Comparison of ENCODE assay signal across 1 cellular context in the genomic region with DNA sequence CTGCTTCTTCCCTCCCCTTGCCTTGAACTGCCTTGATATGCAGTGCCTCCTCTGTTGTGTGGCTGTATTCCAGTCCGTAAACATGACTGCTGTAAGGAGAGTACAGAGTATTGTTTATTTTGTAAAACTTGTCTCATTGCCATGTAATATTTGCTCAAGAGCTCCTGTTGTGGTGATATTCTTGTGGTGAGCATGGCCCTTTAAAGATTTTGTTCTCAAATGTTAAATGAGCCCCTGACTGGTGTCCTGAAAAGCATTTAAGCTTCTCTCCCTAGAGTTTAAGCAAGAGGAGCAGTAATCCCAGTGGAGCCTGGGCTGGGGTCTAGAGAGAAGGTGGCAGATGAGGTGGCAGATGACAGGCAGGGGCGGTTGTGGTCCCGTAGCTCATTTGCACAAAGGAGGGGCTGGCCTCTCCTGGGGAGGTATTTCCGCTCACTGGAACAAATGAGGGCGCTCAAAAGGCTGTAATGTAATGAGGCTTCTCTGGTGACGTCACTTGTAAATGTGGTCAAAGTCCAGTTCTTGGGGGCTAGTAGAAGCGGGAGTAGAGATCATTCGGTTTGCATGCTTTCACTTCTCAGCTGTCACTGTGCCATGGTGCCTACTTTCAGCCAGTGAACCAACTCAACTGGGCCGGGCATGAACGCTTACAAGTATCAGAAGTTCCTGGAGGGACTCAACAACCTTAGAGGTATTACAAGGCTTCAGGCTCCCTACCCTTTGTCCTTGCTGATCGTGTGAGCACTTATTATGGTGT.
A peak's percentile ranks its signal among the peaks of the same experiment; 100 is the strongest.
TF ChIP-seq lines count a peak whose summit lies in the region.

No MANE protein-coding gene starts in this region.

TF ChIP-seq in K562, 482 proteins besides CTCF, POLR2A, EP300 and RAD21 (continued from another document):
- TF ChIP-seq, protein P1, sequence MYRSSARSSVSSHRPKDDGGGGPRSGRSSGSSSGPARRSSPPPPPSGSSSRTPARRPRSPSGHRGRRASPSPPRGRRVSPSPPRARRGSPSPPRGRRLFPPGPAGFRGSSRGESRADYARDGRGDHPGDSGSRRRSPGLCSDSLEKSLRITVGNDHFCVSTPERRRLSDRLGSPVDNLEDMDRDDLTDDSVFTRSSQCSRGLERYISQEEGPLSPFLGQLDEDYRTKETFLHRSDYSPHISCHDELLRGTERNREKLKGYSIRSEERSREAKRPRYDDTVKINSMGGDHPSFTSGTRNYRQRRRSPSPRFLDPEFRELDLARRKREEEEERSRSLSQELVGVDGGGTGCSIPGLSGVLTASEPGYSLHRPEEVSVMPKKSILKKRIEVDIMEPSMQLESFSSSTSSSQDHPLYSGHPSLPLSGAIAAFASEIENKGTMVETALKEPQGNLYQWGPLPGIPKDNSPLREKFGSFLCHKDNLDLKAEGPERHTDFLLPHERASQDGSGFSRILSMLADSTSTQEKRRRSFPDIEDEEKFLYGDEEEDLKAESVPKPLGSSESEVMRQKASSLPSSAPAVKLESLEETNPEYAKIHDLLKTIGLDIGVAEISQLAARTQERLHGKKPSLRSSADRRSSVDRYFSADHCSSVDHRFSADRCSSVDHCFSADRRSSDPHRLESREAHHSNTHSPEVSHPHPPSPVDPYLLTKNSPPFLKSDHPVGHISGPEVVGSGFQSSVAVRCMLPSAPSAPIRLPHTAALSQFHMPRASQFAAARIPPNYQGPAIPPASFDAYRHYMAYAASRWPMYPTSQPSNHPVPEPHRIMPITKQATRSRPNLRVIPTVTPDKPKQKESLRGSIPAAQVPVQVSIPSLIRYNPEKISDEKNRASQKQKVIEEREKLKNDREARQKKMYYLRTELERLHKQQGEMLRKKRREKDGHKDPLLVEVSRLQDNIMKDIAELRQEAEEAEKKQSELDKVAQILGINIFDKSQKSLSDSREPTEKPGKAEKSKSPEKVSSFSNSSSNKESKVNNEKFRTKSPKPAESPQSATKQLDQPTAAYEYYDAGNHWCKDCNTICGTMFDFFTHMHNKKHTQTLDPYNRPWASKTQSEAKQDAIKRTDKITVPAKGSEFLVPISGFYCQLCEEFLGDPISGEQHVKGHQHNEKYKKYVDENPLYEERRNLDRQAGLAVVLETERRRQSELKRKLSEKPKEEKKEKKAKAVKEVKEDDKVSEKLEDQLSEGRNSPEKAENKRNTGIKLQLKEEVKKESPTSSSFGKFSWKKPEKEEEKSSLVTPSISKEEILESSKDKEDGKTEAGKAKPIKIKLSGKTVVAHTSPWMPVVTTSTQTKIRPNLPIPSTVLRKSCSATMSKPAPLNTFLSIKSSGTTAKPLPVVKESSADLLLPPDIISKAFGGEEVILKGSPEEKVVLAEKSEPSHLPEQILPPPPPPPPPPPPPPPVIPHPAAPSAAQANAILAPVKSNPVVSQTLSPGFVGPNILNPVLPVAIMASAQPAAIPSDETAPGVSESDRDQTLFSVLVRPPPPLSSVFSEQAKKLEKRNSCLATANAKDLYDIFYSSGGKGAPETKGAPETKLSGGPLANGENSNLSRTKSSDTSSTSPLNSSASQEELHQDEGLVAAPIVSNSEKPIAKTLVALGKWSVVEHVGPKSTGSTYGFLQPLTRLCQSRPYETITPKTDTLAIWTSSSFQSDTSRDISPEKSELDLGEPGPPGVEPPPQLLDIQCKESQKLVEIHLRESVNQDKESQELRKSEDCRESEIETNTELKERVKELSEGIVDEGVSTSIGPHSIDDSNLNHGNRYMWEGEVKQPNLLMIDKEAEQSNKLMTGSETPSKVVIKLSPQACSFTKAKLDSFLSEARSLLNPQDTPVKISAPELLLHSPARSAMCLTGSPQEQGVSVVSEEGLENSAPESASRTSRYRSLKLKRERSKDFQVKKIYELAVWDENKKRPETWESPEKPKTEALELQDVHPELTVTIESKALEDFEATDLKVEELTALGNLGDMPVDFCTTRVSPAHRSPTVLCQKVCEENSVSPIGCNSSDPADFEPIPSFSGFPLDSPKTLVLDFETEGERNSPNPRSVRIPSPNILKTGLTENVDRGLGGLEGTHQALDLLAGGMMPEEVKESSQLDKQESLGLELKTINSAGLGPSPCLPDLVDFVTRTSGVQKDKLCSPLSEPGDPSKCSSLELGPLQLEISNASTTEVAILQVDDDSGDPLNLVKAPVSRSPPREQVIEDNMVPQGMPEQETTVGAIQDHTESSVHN (IDR thresholded peaks at IDR 0.05; ENCODE audit: borderline replicate concordance in 1 of 2, low read depth in 1 of 2): 0 out of 4 replicates have a peak, but pooled peaks of 1 of the 2 experiments have one; percentile 10
- TF ChIP-seq, protein P2, sequence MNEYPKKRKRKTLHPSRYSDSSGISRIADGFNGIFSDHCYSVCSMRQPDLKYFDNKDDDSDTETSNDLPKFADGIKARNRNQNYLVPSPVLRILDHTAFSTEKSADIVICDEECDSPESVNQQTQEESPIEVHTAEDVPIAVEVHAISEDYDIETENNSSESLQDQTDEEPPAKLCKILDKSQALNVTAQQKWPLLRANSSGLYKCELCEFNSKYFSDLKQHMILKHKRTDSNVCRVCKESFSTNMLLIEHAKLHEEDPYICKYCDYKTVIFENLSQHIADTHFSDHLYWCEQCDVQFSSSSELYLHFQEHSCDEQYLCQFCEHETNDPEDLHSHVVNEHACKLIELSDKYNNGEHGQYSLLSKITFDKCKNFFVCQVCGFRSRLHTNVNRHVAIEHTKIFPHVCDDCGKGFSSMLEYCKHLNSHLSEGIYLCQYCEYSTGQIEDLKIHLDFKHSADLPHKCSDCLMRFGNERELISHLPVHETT (CRISPR knock-in tag; conservative IDR thresholded peaks at IDR 0.05 in 1 of 2, IDR thresholded peaks at IDR 0.05 in 1 of 2): peak in 1 of 2 experiments; percentile 76; a peak in 2 of 4 replicates
- TF ChIP-seq NUFIP1 (IDR thresholded peaks at IDR 0.05; ENCODE audit: partially characterized antibody) (no peak), SMC3 (conservative IDR thresholded peaks at IDR 0.05; ENCODE audit: insufficient read depth, low read depth, low read length) (no peak), RCOR1 (IDR thresholded peaks at IDR 0.05; ENCODE audit: borderline replicate concordance in 1 of 2, low read depth in 2 of 2, low read length in 2 of 2) (0 out of 4 replicates have a peak, but pooled peaks of 1 of the 2 experiments have one; percentile 15)
